Comparison of ENCODE assay signal across 8 cellular contexts in genomic region chr1:17539526-17540254, GRCh38. TPM values are rescaled to one million over a fixed set of nuclear protein-coding genes. Genes with fewer than 3 reads are reported as not detected.
DNase-seq lines count a peak whose midpoint lies in the region; ATAC-seq and TF ChIP-seq lines count a peak whose summit lies in the region.

A gene with protein sequence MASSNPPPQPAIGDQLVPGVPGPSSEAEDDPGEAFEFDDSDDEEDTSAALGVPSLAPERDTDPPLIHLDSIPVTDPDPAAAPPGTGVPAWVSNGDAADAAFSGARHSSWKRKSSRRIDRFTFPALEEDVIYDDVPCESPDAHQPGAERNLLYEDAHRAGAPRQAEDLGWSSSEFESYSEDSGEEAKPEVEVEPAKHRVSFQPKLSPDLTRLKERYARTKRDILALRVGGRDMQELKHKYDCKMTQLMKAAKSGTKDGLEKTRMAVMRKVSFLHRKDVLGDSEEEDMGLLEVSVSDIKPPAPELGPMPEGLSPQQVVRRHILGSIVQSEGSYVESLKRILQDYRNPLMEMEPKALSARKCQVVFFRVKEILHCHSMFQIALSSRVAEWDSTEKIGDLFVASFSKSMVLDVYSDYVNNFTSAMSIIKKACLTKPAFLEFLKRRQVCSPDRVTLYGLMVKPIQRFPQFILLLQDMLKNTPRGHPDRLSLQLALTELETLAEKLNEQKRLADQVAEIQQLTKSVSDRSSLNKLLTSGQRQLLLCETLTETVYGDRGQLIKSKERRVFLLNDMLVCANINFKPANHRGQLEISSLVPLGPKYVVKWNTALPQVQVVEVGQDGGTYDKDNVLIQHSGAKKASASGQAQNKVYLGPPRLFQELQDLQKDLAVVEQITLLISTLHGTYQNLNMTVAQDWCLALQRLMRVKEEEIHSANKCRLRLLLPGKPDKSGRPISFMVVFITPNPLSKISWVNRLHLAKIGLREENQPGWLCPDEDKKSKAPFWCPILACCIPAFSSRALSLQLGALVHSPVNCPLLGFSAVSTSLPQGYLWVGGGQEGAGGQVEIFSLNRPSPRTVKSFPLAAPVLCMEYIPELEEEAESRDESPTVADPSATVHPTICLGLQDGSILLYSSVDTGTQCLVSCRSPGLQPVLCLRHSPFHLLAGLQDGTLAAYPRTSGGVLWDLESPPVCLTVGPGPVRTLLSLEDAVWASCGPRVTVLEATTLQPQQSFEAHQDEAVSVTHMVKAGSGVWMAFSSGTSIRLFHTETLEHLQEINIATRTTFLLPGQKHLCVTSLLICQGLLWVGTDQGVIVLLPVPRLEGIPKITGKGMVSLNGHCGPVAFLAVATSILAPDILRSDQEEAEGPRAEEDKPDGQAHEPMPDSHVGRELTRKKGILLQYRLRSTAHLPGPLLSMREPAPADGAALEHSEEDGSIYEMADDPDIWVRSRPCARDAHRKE (N-terminal part only) (plus strand): TSS chr1:17539698. CDS start chr1:17580596, 40,898 bp downstream.

- H3K36me3 ChIP-seq in subcutaneous abdominal adipose tissue (ENCODE audit: control insufficient read depth in 5 of 5, insufficient read depth in 5 of 5, low read length in 5 of 5): no peaks in the 10 kb centered on the region

- peaks cover 2% of the 10 kb centered on the region for H3K36me3 Mint-ChIP-seq in central memory CD8-positive, alpha-beta T cell (ENCODE audit: insufficient read depth)

- H3K9me3 ChIP-seq in AG04450 (ENCODE audit: control insufficient read depth, insufficient read depth, low read length) (no peaks in the 10 kb centered on the region; the same call in 1 of the 2 replicates), subcutaneous abdominal adipose tissue (ENCODE audit: control insufficient read depth in 5 of 5, low read length in 5 of 5) (no peaks in the 10 kb centered on the region)

- peaks cover 1 to 27% (median 25%) of the 10 kb centered on the region in 5 donors for H3K4me1 ChIP-seq in subcutaneous abdominal adipose tissue (ENCODE audit: control insufficient read depth in 5 of 5, insufficient read depth in 5 of 5, low read length in 5 of 5)

- ATAC-seq in central memory CD8-positive, alpha-beta T cell (replicated peaks; ENCODE audit: extremely low read depth, poor library complexity, severe bottlenecking): no peak
- ATAC-seq in left lobe of liver: peak; percentile 61

- peak within 1 kb of the TSS; percentile 79 for H3K4me3 ChIP-seq in AG04450 (ENCODE audit: low read depth, low read length)
- H3K4me3 ChIP-seq in HFF-Myc (replicated peaks; ENCODE audit: low read depth, low read length): peak within 1 kb of the TSS; percentile 54
- H3K4me3 ChIP-seq in subcutaneous abdominal adipose tissue (ENCODE audit: low read depth in 1 of 5, low read length in 5 of 5): peak within 1 kb of the TSS; percentile 76 to 87 (median 85)

- H3K27ac ChIP-seq in AG04450 (ENCODE audit: low read depth, low read length) (peak within 1 kb of the TSS; percentile 75), subcutaneous abdominal adipose tissue (ENCODE audit: low read depth, low read length) (peak within 1 kb of the TSS; percentile 92)

- no peaks in the 10 kb centered on the region for H3K9me3 Mint-ChIP-seq in central memory CD8-positive, alpha-beta T cell

- no peak within 1 kb of the TSS for H3K27ac Mint-ChIP-seq in central memory CD8-positive, alpha-beta T cell (ENCODE audit: low read depth)

- DNase-seq in AG04450 (ENCODE audit: low read depth, low spot score): no peak
- DNase-seq in HFF-Myc (ENCODE audit: extremely low read depth, low read depth): no peak
- DNase-seq in central memory CD8-positive, alpha-beta T cell (ENCODE audit: low spot score in 2 of 2): no peak
- DNase-seq in left lobe of liver (ENCODE audit: low spot score): no peak
- DNase-seq in activated gamma-delta T cell treated with Interleukin-2 at 50 U/mL for 16 hours: no peak
- no peak for DNase-seq in activated CD4-positive, alpha-beta T cell treated with anti-CD3 and anti-CD28 coated beads, Interleukin-2, amount 50 U/mL, for 4 hours
- no peak for DNase-seq in NK-92 treated with Interleukin-12 subunit alpha and Interleukin-12 subunit beta, amount 100 ng/mL, for 24 hours (lab: John Stamatoyannopoulos, UW)

- no peaks in the 10 kb centered on the region for H3K27me3 ChIP-seq in AG04450 (ENCODE audit: control insufficient read depth, insufficient read depth, low read length)
- H3K27me3 ChIP-seq in subcutaneous abdominal adipose tissue (ENCODE audit: control insufficient read depth in 5 of 5, insufficient read depth in 4 of 5, low read length in 5 of 5): peaks cover 0 to 5% (median 0%) of the 10 kb centered on the region in 5 donors

- H3K27me3 Mint-ChIP-seq in central memory CD8-positive, alpha-beta T cell: peaks cover 72% of the 10 kb centered on the region

- POLR2A ChIA-PET in AG04450 (lab: Yijun Ruan, JAX): no interaction called here

- CTCF ChIA-PET in AG04450 (lab: Charles Lee): interaction anchor here (1.2 to 1.7 kb wide), 2 partner anchors 38 to 67 kb away, joined by 4 to 7 read pairs; no protein-coding TSS in a partner anchor

- TF ChIP-seq CTCF in AG04450 (IDR thresholded peaks at IDR 0.05; ENCODE audit: low read depth, low read length): no peak
- no peak for TF ChIP-seq CTCF in HFF-Myc (IDR thresholded peaks at IDR 0.05; ENCODE audit: low read depth, low read length, missing control alignments)

- H3K9ac ChIP-seq in subcutaneous abdominal adipose tissue (ENCODE audit: low read length in 5 of 5): peak within 1 kb of the TSS; percentile 70 to 89 (median 81)

- H3K4me3 Mint-ChIP-seq in central memory CD8-positive, alpha-beta T cell: peak within 1 kb of the TSS; percentile 37

- H3K4me1 Mint-ChIP-seq in central memory CD8-positive, alpha-beta T cell: no peaks in the 10 kb centered on the region

RNA-seq across cellular contexts. Expression of the gene that starts here (rescaled TPM):
- 5.7 and 7.8 TPM in 2 replicates for polyA plus RNA-seq in AG04450 (2011; rRNA removed)
- polyA minus RNA-seq in AG04450 (2011; rRNA and poly(A)+ RNA removed): 11.0 and 14.9 TPM in 2 replicates
- 126 TPM for total RNA-seq in left lobe of liver
